20 cellular contexts compared by ENCODE assay signal in the genomic region with DNA sequence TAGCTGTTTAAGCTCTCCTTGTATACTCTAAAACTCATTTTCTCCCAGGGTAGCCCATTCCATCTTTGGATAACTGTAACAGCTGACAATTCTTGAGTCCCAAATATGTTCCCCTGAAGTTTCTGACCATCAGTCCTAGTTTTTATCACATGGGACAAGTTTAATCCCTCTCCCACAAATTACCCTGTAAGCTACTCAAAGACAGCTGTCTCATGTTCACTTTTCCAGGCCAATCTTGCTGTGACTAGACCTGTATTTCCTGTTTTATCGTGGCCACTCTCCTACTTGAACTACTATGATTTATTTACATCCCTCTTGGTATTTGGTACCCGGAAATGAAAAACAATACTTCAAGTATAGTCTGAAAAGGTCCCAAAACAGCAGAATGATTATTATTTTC.
DNase-seq lines count a peak whose midpoint lies in the region; ATAC-seq and TF ChIP-seq lines count a peak whose summit lies in the region.
"Had no signal": no experiment of that assay in that cellular context is flagged by ENCODE, and none has a peak within 500 bp of the region (broad histone marks: within the 10 kb centered on the region; RNA-seq: fewer than 3 reads in every experiment).

No MANE protein-coding gene starts in this region.

- POLR2A ChIA-PET in naive thymus-derived CD8-positive, alpha-beta T cell (lab: Charles Lee) = no interaction called here

- H3K9me3 ChIP-seq in left lung (no peaks in the 10 kb centered on the region), heart right ventricle (no peaks in the 10 kb centered on the region), tibial artery (no peaks in the 10 kb centered on the region)
- H3K9me3 ChIP-seq: right atrium auricular region, SJSA1 had no signal

- H3K9me3 Mint-ChIP-seq in central memory CD8-positive, alpha-beta T cell = no peaks in the 10 kb centered on the region
- no peaks in the 10 kb centered on the region for H3K9me3 Mint-ChIP-seq in naive thymus-derived CD8-positive, alpha-beta T cell
- H3K9me3 Mint-ChIP-seq: activated naive CD4-positive, alpha-beta T cell treated with anti-CD3 and anti-CD28 coated beads, Interleukin-2, amount 10 ng/mL, durations not matched to agents 7 days and 5 days had no signal

- DNase-seq in DMS153 treated with DMSO at 0.1 percent for 48 hours (lab: John Stamatoyannopoulos, UW; ENCODE audit: unreplicated experiment) = peak; percentile 6
- DNase-seq in NCI-H2029 treated with DMSO at 0.1 percent for 48 hours (lab: John Stamatoyannopoulos, UW) = peak; percentile 45
- no peak for DNase-seq in central memory CD8-positive, alpha-beta T cell (ENCODE audit: low spot score in 2 of 2)
- DNase-seq in left lung = no peak
- no peak for DNase-seq in heart right ventricle
- no peak for DNase-seq in T-helper 1 cell
- DNase-seq in tibial artery = no peak
- DNase-seq in naive thymus-derived CD8-positive, alpha-beta T cell = no peak
- DNase-seq: activated CD4-positive, alpha-beta T cell treated with anti-CD3 and anti-CD28 coated beads for 4 hours; activated CD8-positive, alpha-beta memory T cell treated with anti-CD3 and anti-CD28 coated beads, Interleukin-2, amount 50 U/mL, for 4 hours; activated naive CD4-positive, alpha-beta T cell treated with anti-CD3 and anti-CD28 coated beads, Interleukin-2, amount 10 ng/mL, durations not matched to agents 7 days and 5 days; erythroblast; Kasumi-1; mesendoderm; NCI-H1436; T-helper 9 cell had no signal

- H3K4me1 Mint-ChIP-seq in central memory CD8-positive, alpha-beta T cell = no peaks in the 10 kb centered on the region
- H3K4me1 Mint-ChIP-seq in naive thymus-derived CD8-positive, alpha-beta T cell = peaks cover 4 to 13% (median 7%) of the 10 kb centered on the region in 4 donors
- H3K4me1 Mint-ChIP-seq: activated naive CD4-positive, alpha-beta T cell treated with anti-CD3 and anti-CD28 coated beads, Interleukin-2, amount 10 ng/mL, durations not matched to agents 7 days and 5 days had no signal

- H3K27me3 Mint-ChIP-seq in central memory CD8-positive, alpha-beta T cell = no peaks in the 10 kb centered on the region
- no peaks in the 10 kb centered on the region for H3K27me3 Mint-ChIP-seq in naive thymus-derived CD8-positive, alpha-beta T cell
- H3K27me3 Mint-ChIP-seq: activated naive CD4-positive, alpha-beta T cell treated with anti-CD3 and anti-CD28 coated beads, Interleukin-2, amount 10 ng/mL, durations not matched to agents 7 days and 5 days had no signal

- H3K27ac ChIP-seq in left lung (no peak overlapping the region), heart right ventricle (no peak overlapping the region), tibial artery (no peak overlapping the region)
- H3K27ac ChIP-seq: coronary artery, right atrium auricular region, SJSA1 had no signal

- H3K4me3 Mint-ChIP-seq in central memory CD8-positive, alpha-beta T cell = no peak overlapping the region
- H3K4me3 Mint-ChIP-seq in naive thymus-derived CD8-positive, alpha-beta T cell = no peak overlapping the region
- H3K4me3 Mint-ChIP-seq: activated naive CD4-positive, alpha-beta T cell treated with anti-CD3 and anti-CD28 coated beads, Interleukin-2, amount 10 ng/mL, durations not matched to agents 7 days and 5 days had no signal

- H3K27me3 ChIP-seq in left lung = no peaks in the 10 kb centered on the region
- no peaks in the 10 kb centered on the region for H3K27me3 ChIP-seq in heart right ventricle
- H3K27me3 ChIP-seq in tibial artery = no peaks in the 10 kb centered on the region
- H3K27me3 ChIP-seq: right atrium auricular region, SJSA1 had no signal

- H3K27ac Mint-ChIP-seq in central memory CD8-positive, alpha-beta T cell (ENCODE audit: low read depth) = peak overlapping the region; percentile 69
- H3K27ac Mint-ChIP-seq in naive thymus-derived CD8-positive, alpha-beta T cell = peak overlapping the region in 1 of 10 donors; percentile 8
- H3K27ac Mint-ChIP-seq: activated naive CD4-positive, alpha-beta T cell treated with anti-CD3 and anti-CD28 coated beads, Interleukin-2, amount 10 ng/mL, durations not matched to agents 7 days and 5 days had no signal

- 56 to 72% methylated on average over 2 of the region's 2 CpGs for WGBS in heart right ventricle, 2 donors

- intact Hi-C loops in left lung (cut with DNase I) = no loop called here
- intact Hi-C loops in heart right ventricle (cut with DNase I) = loop anchor here in 3 of 10 donors (5.0 kb wide), 4 partner anchors 56 to 734 kb away; a partner anchor contains a TSS
- intact Hi-C loops in tibial artery (cut with DNase I; ENCODE audit: low total_unique reads) = no loop called here

- no peak for ATAC-seq in central memory CD8-positive, alpha-beta T cell (replicated peaks; ENCODE audit: extremely low read depth, poor library complexity, severe bottlenecking)
- peak; percentile 76 for ATAC-seq in left lung
- no peak for ATAC-seq in heart right ventricle
- ATAC-seq in naive thymus-derived CD8-positive, alpha-beta T cell = no peak
- ATAC-seq: HCT116 had no signal

- peaks cover 12% of the 10 kb centered on the region for H3K36me3 Mint-ChIP-seq in central memory CD8-positive, alpha-beta T cell (ENCODE audit: insufficient read depth)
- peaks cover 4 to 53% (median 21%) of the 10 kb centered on the region in 3 donors for H3K36me3 Mint-ChIP-seq in naive thymus-derived CD8-positive, alpha-beta T cell

- H3K36me3 ChIP-seq in left lung = peaks cover 0 to 38% of the 10 kb centered on the region in 2 donors
- peaks cover 0 to 36% (median 5%) of the 10 kb centered on the region in 9 donors for H3K36me3 ChIP-seq in heart right ventricle
- peaks cover 4 to 28% (median 6%) of the 10 kb centered on the region in 3 donors for H3K36me3 ChIP-seq in tibial artery

- no peak for TF ChIP-seq CTCF in left lung (IDR thresholded peaks at IDR 0.05)
- TF ChIP-seq CTCF in heart right ventricle (IDR thresholded peaks at IDR 0.05) = no peak
- no peak for TF ChIP-seq CTCF in tibial artery (IDR thresholded peaks at IDR 0.05)

- peaks cover 0 to 7% of the 10 kb centered on the region in 2 donors for H3K4me1 ChIP-seq in left lung
- H3K4me1 ChIP-seq in heart right ventricle = peaks cover 0 to 14% (median 0%) of the 10 kb centered on the region in 9 donors
- no peaks in the 10 kb centered on the region for H3K4me1 ChIP-seq in tibial artery
- H3K4me1 ChIP-seq: right atrium auricular region had no signal

- H3K4me3 ChIP-seq in left lung (no peak overlapping the region), heart right ventricle (no peak overlapping the region), tibial artery (no peak overlapping the region)
- H3K4me3 ChIP-seq: coronary artery, right atrium auricular region, SJSA1 had no signal

Comparison
In these comparisons a context has a peak if more than half of its experiments do, and no peak if none do; other contexts are left out.
1. DNase-seq: peak in DMS153 treated with DMSO at 0.1 percent for 48 hours (single experiment) and NCI-H2029 treated with DMSO at 0.1 percent for 48 hours (single experiment); none in central memory CD8-positive, alpha-beta T cell (0 of 2), left lung (0 of 2), heart right ventricle (0 of 2), T-helper 1 cell (0 of 5), tibial artery (0 of 2) and naive thymus-derived CD8-positive, alpha-beta T cell (0 of 10).